In genomic region chr16:13921328-13921727, GRCh38 we compare ENCODE assay signal across 11 cellular contexts. TPM values are rescaled to one million over a fixed set of nuclear protein-coding genes. Genes with fewer than 3 reads are reported as not detected.
A peak's percentile ranks its signal among the peaks of the same experiment; 100 is the strongest.
DNase-seq lines count a peak whose midpoint lies in the region; TF ChIP-seq lines count a peak whose summit lies in the region.
"Had no signal": no experiment of that assay in that cellular context is flagged by ENCODE, and none has a peak within 500 bp of the region (broad histone marks: within the 10 kb centered on the region; RNA-seq: fewer than 3 reads in every experiment).

No MANE protein-coding gene starts in this region.

- DNase-seq in T-helper 1 cell (no peak), NT2/D1 (ENCODE audit: low read depth, low spot score) (no peak), osteocyte (ENCODE audit: extremely low spot score, unreplicated experiment) (no peak), SKM-1 (lab: John Stamatoyannopoulos, UW; ENCODE audit: unreplicated experiment) (no peak), ecto neural progenitor cell (ENCODE audit: low spot score) (no peak), globus pallidus (ENCODE audit: low spot score) (no peak)
- DNase-seq: ACHN, NCI-H446 treated with DMSO at 0.1 percent for 48 hours had no signal

- no peak for TF ChIP-seq CTCF in osteocyte (IDR thresholded peaks at IDR 0.05)

- H3K36me3 Mint-ChIP-seq in T-helper 1 cell treated with Interleukin-12 subunit alpha and Interleukin-12 subunit beta and Interleukin-4 antibody, amounts not matched to agents 30 μg/mL and 1 μg/mL, for 36 hours (ENCODE audit: low read depth) = peaks cover 9% of the 10 kb centered on the region
- H3K36me3 Mint-ChIP-seq in osteocyte (ENCODE audit: unreplicated experiment) = peaks cover 10% of the 10 kb centered on the region

- peaks cover 22% of the 10 kb centered on the region for H3K4me1 Mint-ChIP-seq in T-helper 1 cell treated with Interleukin-12 subunit alpha and Interleukin-12 subunit beta and Interleukin-4 antibody, amounts not matched to agents 30 μg/mL and 1 μg/mL, for 36 hours (ENCODE audit: low read depth)
- H3K4me1 Mint-ChIP-seq in osteocyte (ENCODE audit: unreplicated experiment) = peaks cover 26% of the 10 kb centered on the region

- H3K4me3 ChIP-seq in NT2/D1 (ENCODE audit: insufficient read length, low read depth) (no peak overlapping the region), duodenal mucosa (ENCODE audit: low read depth in 1 of 2, low read length in 2 of 2) (no peak overlapping the region)

- no peak overlapping the region for H3K27ac Mint-ChIP-seq in T-helper 1 cell treated with Interleukin-12 subunit alpha and Interleukin-12 subunit beta and Interleukin-4 antibody, amounts not matched to agents 30 μg/mL and 1 μg/mL, for 36 hours
- H3K27ac Mint-ChIP-seq in osteocyte (ENCODE audit: unreplicated experiment) = peak overlapping the region; percentile 89

- peak overlapping the region; percentile 99 for H3K9ac ChIP-seq in NT2/D1 (ENCODE audit: insufficient read length, low read depth)
- peak overlapping the region; percentile 98 to 99 for H3K9ac ChIP-seq in duodenal mucosa (ENCODE audit: low read depth in 1 of 2, low read length in 2 of 2)

- H3K9me3 Mint-ChIP-seq in T-helper 1 cell treated with Interleukin-12 subunit alpha and Interleukin-12 subunit beta and Interleukin-4 antibody, amounts not matched to agents 30 μg/mL and 1 μg/mL, for 36 hours = no peaks in the 10 kb centered on the region
- no peaks in the 10 kb centered on the region for H3K9me3 Mint-ChIP-seq in osteocyte (ENCODE audit: unreplicated experiment)

- peaks cover 40% of the 10 kb centered on the region for H3K36me3 ChIP-seq in NT2/D1 (ENCODE audit: insufficient read depth, insufficient read length, low read length)
- peaks cover 0 to 4% of the 10 kb centered on the region in 2 donors for H3K36me3 ChIP-seq in duodenal mucosa (ENCODE audit: control insufficient read depth in 1 of 2, insufficient read depth in 2 of 2, low read length in 2 of 2)

- no peak overlapping the region for H3K27ac ChIP-seq in duodenal mucosa (ENCODE audit: low read depth, low read length)
- H3K27ac ChIP-seq: cardiac muscle cell had no signal

- H3K4me3 Mint-ChIP-seq in T-helper 1 cell treated with Interleukin-12 subunit alpha and Interleukin-12 subunit beta and Interleukin-4 antibody, amounts not matched to agents 30 μg/mL and 1 μg/mL, for 36 hours = peak overlapping the region; percentile 94
- H3K4me3 Mint-ChIP-seq in osteocyte (ENCODE audit: unreplicated experiment) = peak overlapping the region; percentile 99

- no peaks in the 10 kb centered on the region for H3K9me3 ChIP-seq in NT2/D1 (ENCODE audit: insufficient read depth, low read length)
- H3K9me3 ChIP-seq in duodenal mucosa (ENCODE audit: control insufficient read depth in 1 of 2, low read length in 2 of 2) = no peaks in the 10 kb centered on the region

- no peaks in the 10 kb centered on the region for H3K4me1 ChIP-seq in NT2/D1 (ENCODE audit: insufficient read depth, insufficient read length)
- peaks cover 12 to 17% of the 10 kb centered on the region in 2 donors for H3K4me1 ChIP-seq in duodenal mucosa (ENCODE audit: control insufficient read depth in 1 of 2, insufficient read depth in 2 of 2, low read length in 2 of 2)

- no peaks in the 10 kb centered on the region for H3K27me3 ChIP-seq in NT2/D1 (ENCODE audit: insufficient read depth, insufficient read length)
- no peaks in the 10 kb centered on the region for H3K27me3 ChIP-seq in duodenal mucosa (ENCODE audit: control insufficient read depth in 1 of 2, insufficient read depth in 2 of 2, low read length in 2 of 2)
- H3K27me3 ChIP-seq: cardiac muscle cell had no signal

- peaks cover 7% of the 10 kb centered on the region for H3K27me3 Mint-ChIP-seq in T-helper 1 cell treated with Interleukin-12 subunit alpha and Interleukin-12 subunit beta and Interleukin-4 antibody, amounts not matched to agents 30 μg/mL and 1 μg/mL, for 36 hours (ENCODE audit: low read depth)
- H3K27me3 Mint-ChIP-seq in osteocyte (ENCODE audit: unreplicated experiment) = peaks cover 11% of the 10 kb centered on the region

RNA-seq across cellular contexts. Expression of gene ERCC4, which starts 1.4 kb away (rescaled TPM):
- 16.0 and 19.7 TPM in 2 replicates for total RNA-seq in osteocyte
